In genomic region chr7:11171569-11172192, GRCh38 we compare ENCODE assay signal across 18 cellular contexts.
A peak's percentile ranks its signal among the peaks of the same experiment; 100 is the strongest.
DNase-seq lines count a peak whose midpoint lies in the region; ATAC-seq lines count a peak whose summit lies in the region.
"Had no signal": no experiment of that assay in that cellular context is flagged by ENCODE, and none has a peak within 500 bp of the region (broad histone marks: within the 10 kb centered on the region; RNA-seq: fewer than 3 reads in every experiment).

No MANE protein-coding gene starts in this region.

- no peak overlapping the region for H3K4me3 ChIP-seq in GM23248
- H3K4me3 ChIP-seq: K562, SJCRH30 had no signal

- no peaks in the 10 kb centered on the region for H3K36me3 Mint-ChIP-seq in activated T-helper 2 cell treated with anti-CD3 and anti-CD28 coated beads, Interferon-gamma antibody, Interleukin-2, Interleukin-4, amounts not matched to agents 10 μg/mL and 5 μg/mL and 100 μg/mL, durations not matched to agents 14 hours and 24 hours and 36 hours (ENCODE audit: low read depth)
- H3K36me3 Mint-ChIP-seq: CD4-positive, CD25-positive, alpha-beta regulatory T cell had no signal

- H3F3A ChIP-seq in GM23248 (ENCODE audit: insufficient read depth), result no peaks in the 10 kb centered on the region

- H3K4me1 ChIP-seq in GM23248 (ENCODE audit: insufficient read depth), result no peaks in the 10 kb centered on the region
- H3K4me1 ChIP-seq: Caco-2, SJCRH30 had no signal

- H3K79me2 ChIP-seq in GM23248 (ENCODE audit: insufficient read depth), result no peaks in the 10 kb centered on the region

- no peak overlapping the region for H3K9ac ChIP-seq in GM23248

- H3K27ac Mint-ChIP-seq in activated T-helper 2 cell treated with anti-CD3 and anti-CD28 coated beads, Interferon-gamma antibody, Interleukin-2, Interleukin-4, amounts not matched to agents 10 μg/mL and 5 μg/mL and 100 μg/mL, durations not matched to agents 14 hours and 24 hours and 36 hours, result no peak overlapping the region
- H3K27ac Mint-ChIP-seq: B cell; CD4-positive, CD25-positive, alpha-beta regulatory T cell had no signal

- no peaks in the 10 kb centered on the region for H3K36me3 ChIP-seq in GM23248 (ENCODE audit: low read depth)

- no peak overlapping the region for H3K4me3 Mint-ChIP-seq in activated T-helper 2 cell treated with anti-CD3 and anti-CD28 coated beads, Interferon-gamma antibody, Interleukin-2, Interleukin-4, amounts not matched to agents 10 μg/mL and 5 μg/mL and 100 μg/mL, durations not matched to agents 14 hours and 24 hours and 36 hours (ENCODE audit: low read depth)
- H3K4me3 Mint-ChIP-seq: B cell; CD4-positive, CD25-positive, alpha-beta regulatory T cell had no signal

- ATAC-seq in activated CD4-positive, CD25-positive, alpha-beta regulatory T cell treated with anti-CD3 and anti-CD28 coated beads, Interleukin-2, amount 50 U/mL, for 24 hours, result peak; percentile 13 to 51
- ATAC-seq in GM21576 (IDR thresholded peaks at IDR 0.05; ENCODE audit: unreplicated experiment) (no peak), HG02840 (IDR thresholded peaks at IDR 0.05; ENCODE audit: low FRiP score, unreplicated experiment) (no peak)
- ATAC-seq: HCT116, K562, Panc1 had no signal

- H4K20me1 ChIP-seq in GM23248 (ENCODE audit: insufficient read depth), result no peaks in the 10 kb centered on the region

- H3K4me2 ChIP-seq in GM23248 (ENCODE audit: unreplicated experiment), result no peak overlapping the region

- WGBS in GM23248 (ENCODE audit: low coverage in 1 of 2, low lambda C conversion rate in 2 of 2, missing lambda C conversion rate in 2 of 2), 2 experiments, result 81 to 83% methylated on average over 5 of the region's 5 CpGs

- H3K9me3 Mint-ChIP-seq in activated T-helper 2 cell treated with anti-CD3 and anti-CD28 coated beads, Interferon-gamma antibody, Interleukin-2, Interleukin-4, amounts not matched to agents 10 μg/mL and 5 μg/mL and 100 μg/mL, durations not matched to agents 14 hours and 24 hours and 36 hours, result no peaks in the 10 kb centered on the region
- H3K9me3 Mint-ChIP-seq: CD4-positive, CD25-positive, alpha-beta regulatory T cell had no signal

- no peak overlapping the region for H3K27ac ChIP-seq in GM23248
- H3K27ac ChIP-seq: SJCRH30 had no signal

- H3K9me2 ChIP-seq in GM23248 (ENCODE audit: insufficient read depth), result no peaks in the 10 kb centered on the region

- no peak overlapping the region for H2AFZ ChIP-seq in GM23248

- intact Hi-C loops in activated T-helper 2 cell treated with anti-CD3 and anti-CD28 coated beads, Interferon-gamma antibody, Interleukin-2, Interleukin-4, amounts not matched to agents 10 μg/mL and 5 μg/mL and 100 μg/mL, durations not matched to agents 14 hours and 24 hours and 36 hours (cut with micrococcal nuclease), result loop anchor here (2.0 kb wide), 1 partner anchor 41 kb away; no protein-coding TSS in a partner anchor

- in situ Hi-C loops in GM23248 (cut with MboI), result no loop called here

- no peak for DNase-seq in activated CD4-positive, CD25-positive, alpha-beta regulatory T cell treated with anti-CD3 and anti-CD28 coated beads, Interleukin-2, amount 50 U/mL, for 72 hours
- DNase-seq in SK-N-DZ (ENCODE audit: low spot score) (peak; percentile 22), dermis blood vessel endothelial cell (peak; percentile 30), GM23248 (no peak)
- no peak for DNase-seq in activated T-helper 2 cell treated with anti-CD3 and anti-CD28 coated beads, Interferon-gamma antibody, Interleukin-2, Interleukin-4, amounts not matched to agents 10 μg/mL and 5 μg/mL and 100 μg/mL, durations not matched to agents 14 hours and 24 hours and 36 hours (ENCODE audit: low spot score)
- DNase-seq: 8988T; Caco-2; CD4-positive, CD25-positive, alpha-beta regulatory T cell; NCI-H1105; NCI-H2081 treated with DMSO at 0.1 percent for 48 hours; SJCRH30 had no signal

- no peaks in the 10 kb centered on the region for H3K27me3 ChIP-seq in GM23248 (replicated peaks; ENCODE audit: insufficient read depth)
- H3K27me3 ChIP-seq: SJCRH30 had no signal

- no peaks in the 10 kb centered on the region for H3K27me3 Mint-ChIP-seq in activated T-helper 2 cell treated with anti-CD3 and anti-CD28 coated beads, Interferon-gamma antibody, Interleukin-2, Interleukin-4, amounts not matched to agents 10 μg/mL and 5 μg/mL and 100 μg/mL, durations not matched to agents 14 hours and 24 hours and 36 hours (ENCODE audit: low read depth)
- H3K27me3 Mint-ChIP-seq: B cell; CD4-positive, CD25-positive, alpha-beta regulatory T cell had no signal

- H3K4me1 Mint-ChIP-seq in activated T-helper 2 cell treated with anti-CD3 and anti-CD28 coated beads, Interferon-gamma antibody, Interleukin-2, Interleukin-4, amounts not matched to agents 10 μg/mL and 5 μg/mL and 100 μg/mL, durations not matched to agents 14 hours and 24 hours and 36 hours (ENCODE audit: low read depth), result peaks cover 9% of the 10 kb centered on the region
- H3K4me1 Mint-ChIP-seq: B cell; CD4-positive, CD25-positive, alpha-beta regulatory T cell had no signal

- H3K9me3 ChIP-seq in GM23248 (ENCODE audit: low read depth), result no peaks in the 10 kb centered on the region
- H3K9me3 ChIP-seq: Caco-2, SJCRH30 had no signal

Comparison
In these comparisons a context has a peak if more than half of its experiments do, and no peak if none do; other contexts are left out.
1. ATAC-seq: peak in activated CD4-positive, CD25-positive, alpha-beta regulatory T cell treated with anti-CD3 and anti-CD28 coated beads, Interleukin-2, amount 50 U/mL, for 24 hours (2 of 2); none in GM21576 (single experiment) and HG02840 (single experiment).
2. DNase-seq: peak in SK-N-DZ (single experiment) and dermis blood vessel endothelial cell (single experiment); none in activated CD4-positive, CD25-positive, alpha-beta regulatory T cell treated with anti-CD3 and anti-CD28 coated beads, Interleukin-2, amount 50 U/mL, for 72 hours (single experiment), activated T-helper 2 cell treated with anti-CD3 and anti-CD28 coated beads, Interferon-gamma antibody, Interleukin-2, Interleukin-4, amounts not matched to agents 10 μg/mL and 5 μg/mL and 100 μg/mL, durations not matched to agents 14 hours and 24 hours and 36 hours (single experiment) and GM23248 (single experiment).